Comparison of ENCODE assay signal across 9 cellular contexts in genomic region chr1:206496131-206496793, GRCh38. TPM values are rescaled to one million over a fixed set of nuclear protein-coding genes. Genes with fewer than 3 reads are reported as not detected.
DNase-seq lines count a peak whose midpoint lies in the region; ATAC-seq and TF ChIP-seq lines count a peak whose summit lies in the region.
"Had no signal": no experiment of that assay in that cellular context is flagged by ENCODE, and none has a peak within 500 bp of the region (broad histone marks: within the 10 kb centered on the region; RNA-seq: fewer than 3 reads in every experiment).

No MANE protein-coding gene starts in this region.

- intact Hi-C loops in naive thymus-derived CD4-positive, alpha-beta T cell (cut with micrococcal nuclease) = no loop called here
- intact Hi-C loops in MCF 10A (cut with micrococcal nuclease) = no loop called here

- TF ChIP-seq CTCF in MCF 10A (IDR thresholded peaks at IDR 0.05; ENCODE audit: unreplicated experiment) = no peak

- H3K36me3 ChIP-seq in naive thymus-derived CD4-positive, alpha-beta T cell (ENCODE audit: control insufficient read depth in 2 of 3, insufficient read depth in 3 of 3, low read length in 3 of 3) = peaks cover 19 to 80% (median 33%) of the 10 kb centered on the region in 3 experiments

- peak overlapping the region; percentile 19 to 79 (median 60) for H3K27ac Mint-ChIP-seq in naive thymus-derived CD4-positive, alpha-beta T cell
- H3K27ac Mint-ChIP-seq in MCF 10A (ENCODE audit: low read depth, unreplicated experiment) = no peak overlapping the region

- CTCF ChIA-PET in naive thymus-derived CD4-positive, alpha-beta T cell (lab: Charles Lee) = interaction anchor here (0.9 to 1.4 kb wide), 3 partner anchors 25 to 167 kb away, joined by 3 to 4 read pairs (median 3); no protein-coding TSS in a partner anchor
- CTCF ChIA-PET in MCF 10A (lab: Yijun Ruan, JAX) = interaction anchor here (0.5 to 21.4 kb wide), 11 partner anchors 6 to 1103 kb away, joined by 3 to 851 read pairs (median 4); partner anchors contain the start of gene RASSF5

- H3K36me3 Mint-ChIP-seq in naive thymus-derived CD4-positive, alpha-beta T cell = peaks cover 6 to 43% (median 11%) of the 10 kb centered on the region in 5 donors
- peaks cover 7% of the 10 kb centered on the region for H3K36me3 Mint-ChIP-seq in MCF 10A (ENCODE audit: insufficient read depth, unreplicated experiment)

- H3K4me1 ChIP-seq in naive thymus-derived CD4-positive, alpha-beta T cell (ENCODE audit: control insufficient read depth in 2 of 2, insufficient read depth in 2 of 2, low read length in 2 of 2) = no peaks in the 10 kb centered on the region

- no peaks in the 10 kb centered on the region for H3K27me3 Mint-ChIP-seq in naive thymus-derived CD4-positive, alpha-beta T cell
- H3K27me3 Mint-ChIP-seq in MCF 10A (ENCODE audit: insufficient read depth, unreplicated experiment) = no peaks in the 10 kb centered on the region

- POLR2A ChIA-PET in naive thymus-derived CD4-positive, alpha-beta T cell (lab: Charles Lee) = no interaction called here
- POLR2A ChIA-PET in MCF 10A (lab: Yijun Ruan, JAX) = interaction anchor here (1.0 to 2.9 kb wide), 4 partner anchors 7 to 17 kb away, joined by 4 to 7 read pairs (median 5); partner anchors contain the start of gene RASSF5

- H3K27me3 ChIP-seq in naive thymus-derived CD4-positive, alpha-beta T cell (ENCODE audit: control insufficient read depth in 2 of 2, insufficient read depth in 2 of 2, low read length in 2 of 2) = no peaks in the 10 kb centered on the region

- peak; percentile 59 for DNase-seq in NCI-H2029 (lab: John Stamatoyannopoulos, UW)
- DNase-seq in NCI-H2029 treated with DMSO at 0.1 percent for 48 hours (lab: John Stamatoyannopoulos, UW) = no peak
- DNase-seq in NCI-H1092 treated with DMSO at 0.1 percent for 48 hours (lab: John Stamatoyannopoulos, UW) = peak; percentile 53
- no peak for DNase-seq in naive thymus-derived CD4-positive, alpha-beta T cell
- no peak for DNase-seq in stimulated activated CD4-positive, alpha-beta T cell treated with anti-CD3 and anti-CD28 coated beads, Interleukin-2, amount 100 ng/mL, for 24 hours
- no peak for DNase-seq in MCF 10A (ENCODE audit: unreplicated experiment)
- DNase-seq: activated effector memory CD4-positive, alpha-beta T cell treated with anti-CD3 and anti-CD28 coated beads, Interleukin-2, amount 50 U/mL, for 16 hours had no signal

- peaks cover 0 to 10% (median 0%) of the 10 kb centered on the region in 7 donors for H3K4me1 Mint-ChIP-seq in naive thymus-derived CD4-positive, alpha-beta T cell
- H3K4me1 Mint-ChIP-seq in MCF 10A (ENCODE audit: insufficient read depth, unreplicated experiment) = peaks cover 15% of the 10 kb centered on the region

- peak overlapping the region; percentile 31 for H3K27ac ChIP-seq in naive thymus-derived CD4-positive, alpha-beta T cell (ENCODE audit: low read depth, low read length)

- no peaks in the 10 kb centered on the region for H3K9me3 ChIP-seq in naive thymus-derived CD4-positive, alpha-beta T cell (ENCODE audit: control insufficient read depth in 2 of 3, low read length in 3 of 3)

- H3K9me3 Mint-ChIP-seq in naive thymus-derived CD4-positive, alpha-beta T cell = peaks cover 0 to 1% (median 0%) of the 10 kb centered on the region in 11 donors
- H3K9me3 Mint-ChIP-seq in MCF 10A (ENCODE audit: unreplicated experiment) = no peaks in the 10 kb centered on the region

- BruUV-seq in MCF 10A (replicated peaks; lab: Mats Ljungman, UMichigan) = no TSS peak

- H3K4me3 ChIP-seq in naive thymus-derived CD4-positive, alpha-beta T cell (ENCODE audit: low read length) = no peak overlapping the region

- peak; percentile 76 for ATAC-seq in GM21447 (IDR thresholded peaks at IDR 0.05; ENCODE audit: unreplicated experiment)
- peak; percentile 60 for ATAC-seq in naive thymus-derived CD4-positive, alpha-beta T cell
- ATAC-seq in esophagus mucosa = no peak

- no peak overlapping the region for H3K4me3 Mint-ChIP-seq in naive thymus-derived CD4-positive, alpha-beta T cell
- H3K4me3 Mint-ChIP-seq in MCF 10A (ENCODE audit: unreplicated experiment) = no peak overlapping the region

RNA-seq across cellular contexts. Expression of gene RASSF5, which starts 11.1 kb away (rescaled TPM):
- total RNA-seq in naive thymus-derived CD4-positive, alpha-beta T cell = 100 to 1,000 TPM; 155 to 240 (median 218) TPM
- polyA plus RNA-seq in naive thymus-derived CD4-positive, alpha-beta T cell = 100 to 1,000 TPM; 299 to 416 TPM
- total RNA-seq in esophagus mucosa = 38.7 TPM
- 8.3 and 9.6 TPM in 2 replicates for total RNA-seq in MCF 10A (2022)

RNA-seq across cellular contexts. Expression of gene IKBKE, which starts 26.0 kb away (rescaled TPM):
- 100 to 1,000 TPM in 1 of 5 experiments, 10 to 100 TPM in 4; 50.1 to 177 (median 79.1) TPM for total RNA-seq in naive thymus-derived CD4-positive, alpha-beta T cell
- 10 to 100 TPM; 32.5 to 48.3 TPM for polyA plus RNA-seq in naive thymus-derived CD4-positive, alpha-beta T cell
- total RNA-seq in esophagus mucosa (14.2 TPM), MCF 10A (2022) (7.1 and 12.1 TPM in 2 replicates)

Comparison
In these comparisons a context has a peak if more than half of its experiments do, and no peak if none do; other contexts are left out.
1. DNase-seq: peak in NCI-H2029 (single experiment) and NCI-H1092 treated with DMSO at 0.1 percent for 48 hours (single experiment); none in NCI-H2029 treated with DMSO at 0.1 percent for 48 hours (single experiment), naive thymus-derived CD4-positive, alpha-beta T cell (0 of 9), stimulated activated CD4-positive, alpha-beta T cell treated with anti-CD3 and anti-CD28 coated beads, Interleukin-2, amount 100 ng/mL, for 24 hours (0 of 2) and MCF 10A (single experiment).